ENCODE assay signal across 2 cellular contexts in genomic region chr13:81987677-81988357, GRCh38.
TF ChIP-seq lines count a peak whose summit lies in the region.

No MANE protein-coding gene starts in this region.

TF ChIP-seq in HEK293, 187 proteins besides CTCF, POLR2A, EP300 and RAD21 (continued from another document and continues in another):
- TF ChIP-seq ATF2 (tag by site-specific recombination; IDR thresholded peaks at IDR 0.05; ENCODE audit: low read depth): no peak
- no peak for TF ChIP-seq ZBTB11 (tag by site-specific recombination; conservative IDR thresholded peaks at IDR 0.05; ENCODE audit: low read depth)
- TF ChIP-seq SETDB1 (IDR thresholded peaks at IDR 0.05; ENCODE audit: insufficient read length, low read length): no peak
- no peak for TF ChIP-seq ZNF354C (tag by site-specific recombination; IDR thresholded peaks at IDR 0.05; ENCODE audit: borderline replicate concordance, low read depth)
- no peak for TF ChIP-seq PRDM2 (tag by site-specific recombination; IDR thresholded peaks at IDR 0.05; ENCODE audit: borderline replicate concordance)
- TF ChIP-seq ZNF324 (tag by site-specific recombination; IDR thresholded peaks at IDR 0.05): no peak
- TF ChIP-seq ZFP69B (tag by site-specific recombination; IDR thresholded peaks at IDR 0.05): no peak
- TF ChIP-seq ZIC2 (tag by site-specific recombination; IDR thresholded peaks at IDR 0.05): no peak
- TF ChIP-seq ZNF571 (tag by site-specific recombination; IDR thresholded peaks at IDR 0.05): no peak
- no peak for TF ChIP-seq PRDM4 (tag by site-specific recombination; IDR thresholded peaks at IDR 0.05)
- no peak for TF ChIP-seq ZNF48 (tag by site-specific recombination; IDR thresholded peaks at IDR 0.05)

TF ChIP-seq in WTC11, 78 proteins besides CTCF, POLR2A, EP300 and RAD21 (continued from another document):
- TF ChIP-seq NR3C1 (CRISPR knock-in tag; conservative IDR thresholded peaks at IDR 0.05; ENCODE audit: low read depth): no peak
- no peak for TF ChIP-seq MLX (CRISPR knock-in tag; IDR thresholded peaks at IDR 0.05)
- peak; percentile 44; the same call in 1 of the 2 replicates for TF ChIP-seq TEAD1 (CRISPR knock-in tag; IDR thresholded peaks at IDR 0.05)
- TF ChIP-seq EMX1 (CRISPR knock-in tag; IDR thresholded peaks at IDR 0.05): no peak
- TF ChIP-seq ZNF416 (CRISPR knock-in tag; IDR thresholded peaks at IDR 0.05): no peak
- TF ChIP-seq GTF2I (CRISPR knock-in tag; conservative IDR thresholded peaks at IDR 0.05): no peak
- no peak for TF ChIP-seq FOXJ3 (CRISPR knock-in tag; IDR thresholded peaks at IDR 0.05; ENCODE audit: borderline replicate concordance)
- TF ChIP-seq MAX (CRISPR knock-in tag; IDR thresholded peaks at IDR 0.05): no peak
- no peak for TF ChIP-seq TEAD4 (CRISPR knock-in tag; IDR thresholded peaks at IDR 0.05)
- no peak for TF ChIP-seq ETV6 (CRISPR knock-in tag; IDR thresholded peaks at IDR 0.05)
